In the genomic region with DNA sequence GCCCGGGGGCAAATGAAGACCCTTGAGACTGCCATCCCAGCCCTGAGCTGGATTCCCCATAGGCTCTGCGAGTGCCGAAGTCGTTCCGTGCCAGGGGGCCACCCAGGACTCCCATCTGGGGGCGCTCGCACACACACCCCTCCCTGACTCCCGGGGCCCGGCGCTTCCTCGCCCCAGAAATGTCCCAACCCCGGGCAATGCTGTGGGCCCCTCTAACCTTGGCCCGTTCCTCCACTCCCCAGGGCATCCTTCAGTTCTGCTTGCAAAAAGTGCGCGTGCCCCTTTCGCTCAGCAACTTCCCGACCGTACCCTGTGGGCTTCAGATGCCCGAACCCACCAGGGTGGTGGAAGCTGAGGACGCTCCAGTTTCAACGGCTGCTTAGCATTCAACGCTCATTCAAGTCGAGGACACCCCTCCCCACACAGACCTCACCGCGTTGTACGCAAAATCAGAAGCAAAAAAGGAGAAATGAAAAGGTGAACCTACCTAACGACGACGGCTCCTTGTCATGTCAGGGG, we compare ENCODE assay signal across 9 cellular contexts. TPM values are rescaled to one million over a fixed set of nuclear protein-coding genes. Genes with fewer than 3 reads are reported as not detected.
DNase-seq lines count a peak whose midpoint lies in the region; TF ChIP-seq lines count a peak whose summit lies in the region.
"Had no signal": no experiment of that assay in that cellular context is flagged by ENCODE, and none has a peak within 500 bp of the region (broad histone marks: within the 10 kb centered on the region; RNA-seq: fewer than 3 reads in every experiment).

No MANE protein-coding gene starts in this region.

- H3K27me3 ChIP-seq in GM23248 (replicated peaks; ENCODE audit: insufficient read depth): peaks cover 16% of the 10 kb centered on the region; the same call in 1 of the 2 replicates
- H3K27me3 ChIP-seq in SJSA1 (replicated peaks): no peaks in the 10 kb centered on the region; the same call in 1 of the 2 replicates
- H3K27me3 ChIP-seq in transverse colon: peaks cover 33% of the 10 kb centered on the region

- H3K4me1 ChIP-seq in GM23248 (ENCODE audit: insufficient read depth) (peaks cover 21% of the 10 kb centered on the region), SJSA1 (replicated peaks) (peaks cover 34% of the 10 kb centered on the region), mesodermal cell (ENCODE audit: control insufficient read depth, insufficient read depth, low read length, poor library complexity, severe bottlenecking) (no peaks in the 10 kb centered on the region), transverse colon (peaks cover 0 to 22% (median 9%) of the 10 kb centered on the region in 4 donors)

- H3K27ac ChIP-seq in GM23248 (no peak overlapping the region), SJSA1 (no peak overlapping the region), mesodermal cell (ENCODE audit: low read depth, low read length, severe bottlenecking) (no peak overlapping the region), transverse colon (peak overlapping the region; percentile 46 to 82 (median 54))

- no peaks in the 10 kb centered on the region for H3K79me2 ChIP-seq in GM23248 (ENCODE audit: insufficient read depth)

- peak overlapping the region; percentile 61; the same call in 1 of the 2 replicates for H3K9ac ChIP-seq in GM23248

- peak overlapping the region; percentile 76 for H3K4me3 Mint-ChIP-seq in dendritic cell treated with granulocyte-macrophage colony-stimulating factor and Interleukin-4, amounts not matched to agents 40 ng/mL and 50 ng/mL, for 4 days

- H3K9me3 Mint-ChIP-seq in dendritic cell treated with granulocyte-macrophage colony-stimulating factor and Interleukin-4, amounts not matched to agents 40 ng/mL and 50 ng/mL, for 4 days: no peaks in the 10 kb centered on the region

- no peak for TF ChIP-seq EP300 in transverse colon (IDR thresholded peaks at IDR 0.05; ENCODE audit: low read depth)

- DNase-seq in Daoy (ENCODE audit: low read depth) (peak; percentile 15), GM23248 (peak; percentile 24), SJSA1 (ENCODE audit: low read depth in 1 of 2, low spot score in 2 of 2) (peak; percentile 47 to 54), transverse colon (no peak), NCI-H226 (no peak), iPS-NIHi11 (ENCODE audit: low spot score) (no peak)

- TF ChIP-seq CTCF in transverse colon (IDR thresholded peaks at IDR 0.05): no peak

- H3K4me2 ChIP-seq in GM23248 (ENCODE audit: unreplicated experiment): peak overlapping the region; percentile 98

- no peaks in the 10 kb centered on the region for H3K36me3 ChIP-seq in GM23248 (ENCODE audit: low read depth)
- H3K36me3 ChIP-seq in SJSA1: no peaks in the 10 kb centered on the region
- no peaks in the 10 kb centered on the region for H3K36me3 ChIP-seq in mesodermal cell (ENCODE audit: control insufficient read depth, insufficient read depth, low read length)
- H3K36me3 ChIP-seq in transverse colon: no peaks in the 10 kb centered on the region

- H3K9me2 ChIP-seq in GM23248 (ENCODE audit: insufficient read depth): no peaks in the 10 kb centered on the region

- H3F3A ChIP-seq in GM23248 (ENCODE audit: insufficient read depth): peaks cover 7% of the 10 kb centered on the region

- H3K4me3 ChIP-seq in GM23248 (peak overlapping the region; percentile 78), SJSA1 (peak overlapping the region; percentile 54), mesodermal cell (ENCODE audit: extremely low read depth, insufficient read depth, low read length, poor library complexity, severe bottlenecking) (peak overlapping the region; percentile 51), transverse colon (peak overlapping the region; percentile 31 to 60 (median 48))
- H3K4me3 ChIP-seq: K562 had no signal

- H3K9me3 ChIP-seq in GM23248 (ENCODE audit: low read depth) (no peaks in the 10 kb centered on the region), SJSA1 (replicated peaks) (no peaks in the 10 kb centered on the region), mesodermal cell (ENCODE audit: control insufficient read depth, low read length) (no peaks in the 10 kb centered on the region), transverse colon (no peaks in the 10 kb centered on the region)

- H3K4me1 Mint-ChIP-seq in dendritic cell treated with granulocyte-macrophage colony-stimulating factor and Interleukin-4, amounts not matched to agents 40 ng/mL and 50 ng/mL, for 4 days (ENCODE audit: low read depth): peaks cover 73% of the 10 kb centered on the region

- H3K27ac Mint-ChIP-seq in dendritic cell treated with granulocyte-macrophage colony-stimulating factor and Interleukin-4, amounts not matched to agents 40 ng/mL and 50 ng/mL, for 4 days: peak overlapping the region; percentile 61

- peaks cover 6% of the 10 kb centered on the region for H3K27me3 Mint-ChIP-seq in dendritic cell treated with granulocyte-macrophage colony-stimulating factor and Interleukin-4, amounts not matched to agents 40 ng/mL and 50 ng/mL, for 4 days

- peak overlapping the region; percentile 82 for H2AFZ ChIP-seq in GM23248

- in situ Hi-C loops in GM23248 (cut with MboI): no loop called here
- in situ Hi-C loops in transverse colon (cut with MboI; ENCODE audit: low pct_ligation_motif_present in 1 of 4, low pct_unique_long_range_greater_than_20kb in 1 of 4, low sequenced_read_pairs in 3 of 4): no loop called here

- no peaks in the 10 kb centered on the region for H4K20me1 ChIP-seq in GM23248 (ENCODE audit: insufficient read depth)

- whole genome bisulfite sequencing in GM23248 (ENCODE audit: low coverage in 1 of 2, low lambda C conversion rate in 2 of 2, missing lambda C conversion rate in 2 of 2), 2 experiments: 13 to 17% methylated on average over 23 to 29 of the region's 29 CpGs
- WGBS in mesodermal cell (ENCODE audit: insufficient coverage in 2 of 2), 2 experiments: 0 to 2% methylated on average over 22 to 23 of the region's 29 CpGs
- 4 to 5% methylated on average over 8 to 28 of the region's 29 CpGs for WGBS in transverse colon (ENCODE audit: low coverage in 1 of 2), 2 donors

- intact Hi-C loops in dendritic cell treated with granulocyte-macrophage colony-stimulating factor and Interleukin-4, amounts not matched to agents 40 ng/mL and 50 ng/mL, for 4 days (cut with micrococcal nuclease): no loop called here
- intact Hi-C loops in transverse colon (cut with DNase I; ENCODE audit: low total_unique reads): no loop called here

- no peak for TF ChIP-seq POLR2A in transverse colon (IDR thresholded peaks at IDR 0.05)

- H3K36me3 Mint-ChIP-seq in dendritic cell treated with granulocyte-macrophage colony-stimulating factor and Interleukin-4, amounts not matched to agents 40 ng/mL and 50 ng/mL, for 4 days (ENCODE audit: low read depth): no peaks in the 10 kb centered on the region

RNA-seq across cellular contexts. Expression of gene RIPOR2, which starts 25.4 kb away (rescaled TPM):
- total RNA-seq in Daoy (2014; rRNA removed; shearing (Covaris generic)): 0.06 and 2.3 TPM in 2 replicates
- total RNA-seq in GM23248 (2014; rRNA removed; shearing (Covaris generic)): 2.7 and 3.2 TPM in 2 replicates
- polyA plus RNA-seq in GM23248 (2016; fragmentation: Nextera tagmentation; extraction: Ambion mirVana): 3.0 and 3.3 TPM in 2 replicates
- 4.5 and 6.2 TPM in 2 replicates for total RNA-seq in SJSA1 (2014; rRNA removed; shearing (Covaris generic))
- 6.1 TPM for polyA plus RNA-seq in mesodermal cell (2013, experiment 1 of 2)
- polyA plus RNA-seq in mesodermal cell (2013, experiment 2 of 2): 6.3 TPM
- 10 to 100 TPM in 1 of 4 donors, 1 to 10 TPM in 3; 1.2 to 16.7 (median 5.2) TPM for total RNA-seq in transverse colon

Comparison
In these comparisons a context has a peak if more than half of its experiments do, and no peak if none do; other contexts are left out.
1. DNase-seq: peak in Daoy (single experiment), GM23248 (single experiment) and SJSA1 (2 of 2); none in transverse colon (single experiment), NCI-H226 (single experiment) and iPS-NIHi11 (single experiment).
2. H3K27ac ChIP-seq: peak in transverse colon (4 of 4); none in GM23248 (single experiment), SJSA1 (single experiment) and mesodermal cell (single experiment).
3. Peak in every context shown above with its lines, with median percentiles within 50 percentile points of each other: H3K4me3 ChIP-seq.